In the genomic region with DNA sequence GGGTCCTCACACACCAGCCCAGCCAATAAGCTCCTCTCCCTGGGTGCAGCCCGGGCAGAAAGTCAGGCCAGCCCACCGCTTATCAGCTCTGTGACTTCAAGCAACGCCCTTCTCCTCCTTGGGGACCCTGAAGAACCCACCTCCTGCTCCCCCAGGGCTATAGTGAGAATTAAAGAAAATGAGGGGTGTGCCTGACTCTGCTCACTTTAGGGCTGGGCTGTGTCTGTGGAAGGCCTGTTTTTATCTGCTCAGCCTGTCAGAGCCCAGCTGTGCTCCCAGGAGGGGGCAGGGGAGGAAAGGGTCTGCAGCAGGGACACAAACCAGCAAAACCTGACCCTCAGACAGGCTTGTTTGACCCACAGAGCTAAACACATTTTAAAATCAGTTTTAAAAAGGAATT, we compare ENCODE assay signal across 28 cellular contexts. TPM values are rescaled to one million over a fixed set of nuclear protein-coding genes. Genes with fewer than 3 reads are reported as not detected.
DNase-seq lines count a peak whose midpoint lies in the region; ATAC-seq, FAIRE-seq and TF ChIP-seq lines count a peak whose summit lies in the region.
"Had no signal": no experiment of that assay in that cellular context is flagged by ENCODE, and none has a peak within 500 bp of the region (broad histone marks: within the 10 kb centered on the region; RNA-seq: fewer than 3 reads in every experiment).

No MANE protein-coding gene starts in this region.

- BruUV-seq in K562 (replicated peaks; lab: Mats Ljungman, UMichigan): no TSS peak

- H3K4me2 ChIP-seq in K562 (ENCODE audit: insufficient read depth, low read length) (peak overlapping the region; percentile 17; the same call in 1 of the 2 replicates), neural cell (ENCODE audit: low read length) (no peak overlapping the region)
- H3K4me2 ChIP-seq: GM23338 had no signal

- DNase-seq in NCI-H2227 treated with DMSO at 0.1 percent for 48 hours (lab: John Stamatoyannopoulos, UW) (peak; percentile 26), NCI-H2227 (lab: John Stamatoyannopoulos, UW; ENCODE audit: unreplicated experiment) (no peak), ELF-1 (ENCODE audit: low read depth, low spot score) (peak; percentile 58), K562 (ENCODE audit: extremely low read depth in 1 of 4, low spot score in 3 of 4) (peak in 2 of 4 experiments; percentile 51 to 54)
- DNase-seq: 8988T; Caco-2; CD4-positive, alpha-beta T cell; DMS153; GDM1; IMR-90; Karpas-422; MV-4-11; NCI-H1694; NCI-H2081; NCI-H2171; NCI-H446 treated with DMSO at 0.1 percent for 48 hours; T-helper 1 cell had no signal

- H3K27ac ChIP-seq in K562 (ENCODE audit: extremely low read depth, low read depth, low read length) (peak overlapping the region; percentile 22; the same call in 1 of the 3 replicates), neural cell (ENCODE audit: low read length) (no peak overlapping the region)
- H3K27ac ChIP-seq: SJSA1 had no signal

- CTCF ChIA-PET in K562 (lab: Yijun Ruan, JAX; ENCODE audit: low intra/inter-chr PET ratio): no interaction called here

- H2AFZ ChIP-seq in K562 (ENCODE audit: low read depth, low read length): 0 out of 2 replicates have a peak overlapping the region, but pooled peaks have one; percentile 9
- H2AFZ ChIP-seq in neural cell (ENCODE audit: low read depth, low read length): no peak overlapping the region
- H2AFZ ChIP-seq: GM23338 had no signal

- POLR2A ChIA-PET in K562 (lab: Yijun Ruan, JAX): interaction anchor here (0.6 to 1.8 kb wide), 4 partner anchors 10 to 69 kb away, joined by 3 to 5 read pairs (median 4); partner anchors contain the start of gene RNF44

- TF ChIP-seq CTCF in K562 (IDR thresholded peaks at IDR 0.05 in 2 of 3, conservative IDR thresholded peaks at IDR 0.05 in 1 of 3; ENCODE audit: insufficient read depth in 2 of 3, low read depth in 1 of 3, low read length in 3 of 3): no peak
- no peak for TF ChIP-seq CTCF in neural cell (IDR thresholded peaks at IDR 0.05; ENCODE audit: poor library complexity, severe bottlenecking)

- no peaks in the 10 kb centered on the region for H3K9me3 ChIP-seq in K562 (replicated peaks; ENCODE audit: control insufficient read depth, insufficient read depth, low read depth, low read length)
- no peaks in the 10 kb centered on the region for H3K9me3 ChIP-seq in neural cell (ENCODE audit: low read length)
- H3K9me3 ChIP-seq: Caco-2, HAP-1, SJSA1 had no signal

- H3K79me2 ChIP-seq in K562 (ENCODE audit: control insufficient read depth, insufficient read depth, low read length) (peaks cover 2% of the 10 kb centered on the region; the same call in 1 of the 3 replicates), neural cell (replicated peaks; ENCODE audit: insufficient read depth, low read length) (peaks cover 45% of the 10 kb centered on the region)

- 0% methylated on average over 2 of the region's 3 CpGs for WGBS in K562 (ENCODE audit: insufficient coverage, low coverage, missing lambda C conversion rate)

- H3K9ac ChIP-seq in K562 (ENCODE audit: insufficient read depth in 1 of 2, low read depth in 2 of 2, low read length in 2 of 2) (peak overlapping the region; percentile 31 to 65; a peak in 3 of 4 replicates), neural cell (ENCODE audit: low read length) (peak overlapping the region; percentile 26)

- H3K36me3 ChIP-seq in K562 (ENCODE audit: control insufficient read depth, insufficient read depth, low read length): peaks cover 3% of the 10 kb centered on the region; the same call in 2 of the 3 replicates
- H3K36me3 ChIP-seq in neural cell (ENCODE audit: insufficient read depth, low read length): no peaks in the 10 kb centered on the region
- H3K36me3 ChIP-seq: HAP-1, SJSA1 had no signal

- in situ Hi-C loops in K562 (cut with MboI): no loop called here

- no peak overlapping the region for H3K4me3 ChIP-seq in K562
- H3K4me3 ChIP-seq in neural cell (ENCODE audit: low read length): peak overlapping the region; percentile 39
- H3K4me3 ChIP-seq: GM23338, HAP-1, SJSA1 had no signal

- H3K4me1 ChIP-seq in K562 (replicated peaks in 1 of 2; ENCODE audit: control insufficient read depth in 2 of 2, insufficient read depth in 2 of 2, low read length in 2 of 2): peaks cover 19 to 32% of the 10 kb centered on the region in 2 experiments; a peak in 4 of 5 replicates

- no peak for TF ChIP-seq EP300 in K562 (IDR thresholded peaks at IDR 0.05; ENCODE audit: low read length)
- TF ChIP-seq EP300 in neural cell (conservative IDR thresholded peaks at IDR 0.05; ENCODE audit: poor library complexity, severe bottlenecking): no peak

- no peak for TF ChIP-seq RAD21 in K562 (CRISPR knock-in tag; conservative IDR thresholded peaks at IDR 0.05 in 1 of 2, IDR thresholded peaks at IDR 0.05 in 1 of 2)
- TF ChIP-seq RAD21 in neural cell (conservative IDR thresholded peaks at IDR 0.05): no peak

- peaks cover 7% of the 10 kb centered on the region for H3K9me1 ChIP-seq in K562 (ENCODE audit: control insufficient read depth, insufficient read depth, low read length)

- H4K20me1 ChIP-seq in K562 (replicated peaks; ENCODE audit: control insufficient read depth, insufficient read depth, low read length) (peaks cover 28% of the 10 kb centered on the region), neural cell (ENCODE audit: insufficient read depth) (peaks cover 6% of the 10 kb centered on the region)

- intact Hi-C loops in K562 (cut with micrococcal nuclease): no loop called here

- no peaks in the 10 kb centered on the region for H3K27me3 ChIP-seq in K562 (ENCODE audit: control insufficient read depth in 2 of 2, insufficient read depth in 2 of 2, low read length in 2 of 2)
- H3K27me3 ChIP-seq in neural cell (ENCODE audit: insufficient read depth, low read depth, low read length): peaks cover 4% of the 10 kb centered on the region
- H3K27me3 ChIP-seq: SJSA1 had no signal

- H3K9me2 ChIP-seq in neural cell (ENCODE audit: insufficient read depth, low read length): no peaks in the 10 kb centered on the region

- TF ChIP-seq POLR2A in K562 (conservative IDR thresholded peaks at IDR 0.05): no peak

- ATAC-seq in K562: peak; percentile 45
- ATAC-seq in HG02970 (IDR thresholded peaks at IDR 0.05; ENCODE audit: low FRiP score, unreplicated experiment): no peak
- no peak for ATAC-seq in HG02884 (IDR thresholded peaks at IDR 0.05; ENCODE audit: unreplicated experiment)
- ATAC-seq: GM23338, Panc1 had no signal

- H3F3A ChIP-seq in neural cell (ENCODE audit: insufficient read depth, low read length, poor library complexity, severe bottlenecking): no peaks in the 10 kb centered on the region

- FAIRE-seq in K562 (lab: Jason Lieb, UNC): peak; percentile 48
- FAIRE-seq: GM18507, HTR-8/SVneo had no signal

RNA-seq across cellular contexts. Expression of gene GPRIN1, which starts 3.9 kb away (rescaled TPM):
- total RNA-seq in K562 (2011; cell fraction: chromatin; rRNA removed; ENCODE audit: low replicate concordance): 4.6 and 13.9 TPM in 2 replicates
- 5.5 and 8.2 TPM in 2 replicates for total RNA-seq in K562 (2011; cell fraction: nucleolus; rRNA removed)
- total RNA-seq in K562 (2011; cell fraction: nucleoplasm; rRNA removed): 3.7 and 4.8 TPM in 2 replicates
- total RNA-seq in K562 (2014; rRNA removed): 8.8 and 10.4 TPM in 2 replicates
- total RNA-seq in K562 (2014; rRNA removed; fragmentation: Illumina TruSeq; extraction: Trizol): 3.9 and 4.6 TPM in 2 replicates
- total RNA-seq in K562 (2015; rRNA removed; fragmentation: Illumina TruSeq; extraction: Trizol): 4.4 and 4.7 TPM in 2 replicates
- total RNA-seq in K562 (2021): 10.7 and 11.6 TPM in 2 replicates
- polyA plus RNA-seq in K562 (2011; rRNA removed): 3.3 and 4.0 TPM in 2 replicates
- polyA plus RNA-seq in K562 (2011; cell fraction: cytosol; rRNA removed): 1.5 and 6.8 TPM in 2 replicates
- 1.5 and 3.7 TPM in 2 replicates for polyA plus RNA-seq in K562 (2011; cell fraction: nucleus; rRNA removed)
- polyA plus RNA-seq in K562 (2012): 3.5 and 4.6 TPM in 2 replicates
- polyA plus RNA-seq in K562 (2014; fragmentation: Illumina TruSeq; extraction: Trizol): 4.8 and 6.3 TPM in 2 replicates
- polyA plus RNA-seq in K562 (2014; fragmentation: Nextera tagmentation; extraction: Ambion mirVana): under 1 TPM; 0.15 to 0.22 TPM
- polyA plus RNA-seq in K562 (2014; rRNA removed): 5.1 and 5.8 TPM in 2 replicates
- polyA minus RNA-seq in K562 (2011; rRNA and poly(A)+ RNA removed): 3.8 and 5.3 TPM in 2 replicates
- polyA minus RNA-seq in K562 (2011; cell fraction: cytosol; rRNA and poly(A)+ RNA removed): 6.5 and 7.2 TPM in 2 replicates
- polyA minus RNA-seq in K562 (2011; cell fraction: nucleus; rRNA and poly(A)+ RNA removed): 2.0 and 2.7 TPM in 2 replicates
- 32.3 and 42.8 TPM in 2 replicates for polyA plus RNA-seq in neural cell
- polyA minus RNA-seq in neural cell: 87.6 and 94.2 TPM in 2 replicates

RNA-seq across cellular contexts. Expression of gene SNCB, which starts 24.3 kb away (rescaled TPM):
- not detected in 2 replicates for total RNA-seq in K562 (2011; cell fraction: chromatin; rRNA removed; ENCODE audit: low replicate concordance)
- not detected in 2 replicates for total RNA-seq in K562 (2011; cell fraction: nucleolus; rRNA removed)
- total RNA-seq in K562 (2011; cell fraction: nucleoplasm; rRNA removed): not detected in 2 replicates
- total RNA-seq in K562 (2014; rRNA removed): 0.29 TPM in 1 of 2 replicates, not detected in the other
- total RNA-seq in K562 (2014; rRNA removed; fragmentation: Illumina TruSeq; extraction: Trizol): not detected in 2 replicates
- total RNA-seq in K562 (2015; rRNA removed; fragmentation: Illumina TruSeq; extraction: Trizol): not detected in 2 replicates
- not detected in 2 replicates for total RNA-seq in K562 (2021)
- polyA plus RNA-seq in K562 (2011; rRNA removed): 0.11 TPM in 1 of 2 replicates, not detected in the other
- 0.13 TPM in 1 of 2 replicates, not detected in the other for polyA plus RNA-seq in K562 (2011; cell fraction: cytosol; rRNA removed)
- polyA plus RNA-seq in K562 (2011; cell fraction: nucleus; rRNA removed): 0.11 TPM in 2 replicates
- polyA plus RNA-seq in K562 (2012): not detected in 2 replicates
- polyA plus RNA-seq in K562 (2014; fragmentation: Illumina TruSeq; extraction: Trizol): not detected in 2 replicates
- not detected for polyA plus RNA-seq in K562 (2014; fragmentation: Nextera tagmentation; extraction: Ambion mirVana)
- polyA plus RNA-seq in K562 (2014; rRNA removed): not detected in 2 replicates
- not detected in 2 replicates for polyA minus RNA-seq in K562 (2011; rRNA and poly(A)+ RNA removed)
- polyA minus RNA-seq in K562 (2011; cell fraction: cytosol; rRNA and poly(A)+ RNA removed): not detected in 2 replicates
- polyA minus RNA-seq in K562 (2011; cell fraction: nucleus; rRNA and poly(A)+ RNA removed): not detected in 2 replicates
- 10.1 and 12.5 TPM in 2 replicates for polyA plus RNA-seq in neural cell
- 7.3 and 8.1 TPM in 2 replicates for polyA minus RNA-seq in neural cell
- total RNA-seq: Caco-2; CD4-positive, alpha-beta T cell; IMR-90; M059J; SJSA1 had no signal

RNA-seq across cellular contexts. Expression of gene EIF4E1B, which starts 24.4 kb away (rescaled TPM):
- total RNA-seq in K562 (2011; cell fraction: chromatin; rRNA removed; ENCODE audit: low replicate concordance): not detected in 2 replicates
- total RNA-seq in K562 (2011; cell fraction: nucleolus; rRNA removed): not detected in 2 replicates
- not detected in 2 replicates for total RNA-seq in K562 (2011; cell fraction: nucleoplasm; rRNA removed)
- not detected in 2 replicates for total RNA-seq in K562 (2014; rRNA removed)
- total RNA-seq in K562 (2014; rRNA removed; fragmentation: Illumina TruSeq; extraction: Trizol): not detected in 2 replicates
- not detected in 2 replicates for total RNA-seq in K562 (2015; rRNA removed; fragmentation: Illumina TruSeq; extraction: Trizol)
- not detected in 2 replicates for total RNA-seq in K562 (2021)
- 0.04 TPM in 1 of 2 replicates, not detected in the other for polyA plus RNA-seq in K562 (2011; rRNA removed)
- polyA plus RNA-seq in K562 (2011; cell fraction: cytosol; rRNA removed): not detected in 2 replicates
- polyA plus RNA-seq in K562 (2011; cell fraction: nucleus; rRNA removed): 0.20 TPM in 1 of 2 replicates, not detected in the other
- not detected in 2 replicates for polyA plus RNA-seq in K562 (2012)
- not detected in 2 replicates for polyA plus RNA-seq in K562 (2014; fragmentation: Illumina TruSeq; extraction: Trizol)
- not detected for polyA plus RNA-seq in K562 (2014; fragmentation: Nextera tagmentation; extraction: Ambion mirVana)
- not detected in 2 replicates for polyA plus RNA-seq in K562 (2014; rRNA removed)
- polyA minus RNA-seq in K562 (2011; rRNA and poly(A)+ RNA removed): not detected in 2 replicates
- polyA minus RNA-seq in K562 (2011; cell fraction: cytosol; rRNA and poly(A)+ RNA removed): not detected in 2 replicates
- not detected in 2 replicates for polyA minus RNA-seq in K562 (2011; cell fraction: nucleus; rRNA and poly(A)+ RNA removed)
- polyA plus RNA-seq in neural cell: 0.82 TPM in 1 of 2 replicates, not detected in the other
- polyA minus RNA-seq in neural cell: 1.5 TPM in 1 of 2 replicates, not detected in the other
- total RNA-seq: Caco-2; CD4-positive, alpha-beta T cell; Daoy; IMR-90; M059J; SJSA1 had no signal
- polyA plus RNA-seq: GM23338, IMR-90 had no signal

RNA-seq across cellular contexts. Expression of gene TSPAN17, which starts 41.3 kb away (rescaled TPM):
- total RNA-seq in K562 (2011; cell fraction: chromatin; rRNA removed; ENCODE audit: low replicate concordance): 52.6 and 123 TPM in 2 replicates
- 102 and 110 TPM in 2 replicates for total RNA-seq in K562 (2011; cell fraction: nucleolus; rRNA removed)
- total RNA-seq in K562 (2011; cell fraction: nucleoplasm; rRNA removed): 84.3 and 103 TPM in 2 replicates
- total RNA-seq in K562 (2014; rRNA removed) (31.6 and 43.8 TPM in 2 replicates), K562 (2014; rRNA removed; fragmentation: Illumina TruSeq; extraction: Trizol) (28.2 and 30.4 TPM in 2 replicates), K562 (2015; rRNA removed; fragmentation: Illumina TruSeq; extraction: Trizol) (33.5 and 34.5 TPM in 2 replicates), K562 (2021) (53.3 and 58.3 TPM in 2 replicates)
- polyA plus RNA-seq in K562 (2011; rRNA removed) (38.7 and 44.3 TPM in 2 replicates), K562 (2014; fragmentation: Illumina TruSeq; extraction: Trizol) (49.9 and 51.9 TPM in 2 replicates), K562 (2014; fragmentation: Nextera tagmentation; extraction: Ambion mirVana) (1 to 10 TPM in 1 of 2 experiments, under 1 TPM in 1; 0.73 to 2.9 TPM), K562 (2014; rRNA removed) (43.3 and 58.6 TPM in 2 replicates), neural cell (66.1 and 66.4 TPM in 2 replicates)
- 43.2 and 65.5 TPM in 2 replicates for polyA plus RNA-seq in K562 (2011; cell fraction: cytosol; rRNA removed)
- 114 and 153 TPM in 2 replicates for polyA plus RNA-seq in K562 (2011; cell fraction: nucleus; rRNA removed)
- polyA plus RNA-seq in K562 (2012): 36.7 and 36.8 TPM in 2 replicates
- polyA minus RNA-seq in K562 (2011; rRNA and poly(A)+ RNA removed): 24.3 and 45.7 TPM in 2 replicates
- polyA minus RNA-seq in K562 (2011; cell fraction: cytosol; rRNA and poly(A)+ RNA removed): 30.5 and 31.3 TPM in 2 replicates
- polyA minus RNA-seq in K562 (2011; cell fraction: nucleus; rRNA and poly(A)+ RNA removed): 18.9 and 21.5 TPM in 2 replicates
- polyA minus RNA-seq in neural cell: 48.5 and 48.7 TPM in 2 replicates

RNA-seq across cellular contexts. Expression of gene CDHR2, which starts 56.9 kb away (rescaled TPM):
- 1.0 TPM in 1 of 2 replicates, not detected in the other for total RNA-seq in K562 (2011; cell fraction: chromatin; rRNA removed; ENCODE audit: low replicate concordance)
- total RNA-seq in K562 (2011; cell fraction: nucleolus; rRNA removed): 0.13 and 0.17 TPM in 2 replicates
- 0.15 TPM in 1 of 2 replicates, not detected in the other for total RNA-seq in K562 (2011; cell fraction: nucleoplasm; rRNA removed)
- 0.04 and 0.09 TPM in 2 replicates for total RNA-seq in K562 (2014; rRNA removed)
- 0.10 and 0.18 TPM in 2 replicates for total RNA-seq in K562 (2014; rRNA removed; fragmentation: Illumina TruSeq; extraction: Trizol)
- total RNA-seq in K562 (2015; rRNA removed; fragmentation: Illumina TruSeq; extraction: Trizol): 0.22 and 0.23 TPM in 2 replicates
- total RNA-seq in K562 (2021): 0.36 and 0.62 TPM in 2 replicates
- polyA plus RNA-seq in K562 (2011; rRNA removed): 0.01 TPM in 1 of 2 replicates, not detected in the other
- not detected in 2 replicates for polyA plus RNA-seq in K562 (2011; cell fraction: cytosol; rRNA removed)
- polyA plus RNA-seq in K562 (2011; cell fraction: nucleus; rRNA removed): 0.06 and 0.18 TPM in 2 replicates
- polyA plus RNA-seq in K562 (2012): 0.07 and 0.42 TPM in 2 replicates
- 0.01 and 0.04 TPM in 2 replicates for polyA plus RNA-seq in K562 (2014; fragmentation: Illumina TruSeq; extraction: Trizol)
- not detected for polyA plus RNA-seq in K562 (2014; fragmentation: Nextera tagmentation; extraction: Ambion mirVana)
- polyA plus RNA-seq in K562 (2014; rRNA removed): 0.03 TPM in 1 of 2 replicates, not detected in the other
- not detected in 2 replicates for polyA minus RNA-seq in K562 (2011; rRNA and poly(A)+ RNA removed)
- polyA minus RNA-seq in K562 (2011; cell fraction: cytosol; rRNA and poly(A)+ RNA removed): 0.67 TPM in 1 of 2 replicates, not detected in the other
- polyA minus RNA-seq in K562 (2011; cell fraction: nucleus; rRNA and poly(A)+ RNA removed): 0.27 and 0.33 TPM in 2 replicates
- 0.38 and 1.0 TPM in 2 replicates for polyA plus RNA-seq in neural cell
- polyA minus RNA-seq in neural cell: 0.49 and 0.93 TPM in 2 replicates
- total RNA-seq: Daoy, GM23338, IMR-90, M059J, SJSA1 had no signal
- polyA plus RNA-seq: GM23338, IMR-90 had no signal
